ENCODE assay signal across 8 cellular contexts in genomic region chr12:11651785-11652184, GRCh38. TPM values are rescaled to one million over a fixed set of nuclear protein-coding genes. Genes with fewer than 3 reads are reported as not detected.
DNase-seq lines count a peak whose midpoint lies in the region; ATAC-seq and TF ChIP-seq lines count a peak whose summit lies in the region.

No MANE protein-coding gene starts in this region.

- H3K4me3 Mint-ChIP-seq in activated naive CD4-positive, alpha-beta T cell treated with anti-CD3 and anti-CD28 coated beads for 36 hours: peak overlapping the region; percentile 98
- peak overlapping the region; percentile 99 for H3K4me3 Mint-ChIP-seq in activated B cell treated with CpG ODN at 0.5 μM for 24 hours
- peak overlapping the region; percentile 97 for H3K4me3 Mint-ChIP-seq in glutamatergic neuron (ENCODE audit: unreplicated experiment)

- H3K4me1 Mint-ChIP-seq in activated naive CD4-positive, alpha-beta T cell treated with anti-CD3 and anti-CD28 coated beads for 36 hours (ENCODE audit: low read depth): peaks cover 51% of the 10 kb centered on the region
- H3K4me1 Mint-ChIP-seq in activated B cell treated with CpG ODN at 0.5 μM for 24 hours (peaks cover 54% of the 10 kb centered on the region), glutamatergic neuron (ENCODE audit: low read depth, unreplicated experiment) (peaks cover 21% of the 10 kb centered on the region)

- peak overlapping the region; percentile 99 for H3K27ac Mint-ChIP-seq in activated naive CD4-positive, alpha-beta T cell treated with anti-CD3 and anti-CD28 coated beads for 36 hours
- peak overlapping the region; percentile 98 for H3K27ac Mint-ChIP-seq in activated B cell treated with CpG ODN at 0.5 μM for 24 hours
- no peak overlapping the region for H3K27ac Mint-ChIP-seq in glutamatergic neuron (ENCODE audit: unreplicated experiment)

- no peaks in the 10 kb centered on the region for H3K27me3 Mint-ChIP-seq in activated naive CD4-positive, alpha-beta T cell treated with anti-CD3 and anti-CD28 coated beads for 36 hours (ENCODE audit: low read depth)
- H3K27me3 Mint-ChIP-seq in activated B cell treated with CpG ODN at 0.5 μM for 24 hours (no peaks in the 10 kb centered on the region), glutamatergic neuron (ENCODE audit: unreplicated experiment) (peaks cover 9% of the 10 kb centered on the region)

- CTCF ChIA-PET in activated naive CD4-positive, alpha-beta T cell treated with anti-CD3 and anti-CD28 coated beads for 36 hours (lab: Charles Lee): no interaction called here
- CTCF ChIA-PET in activated B cell treated with CpG ODN at 0.5 μM for 24 hours (lab: Charles Lee): interaction anchor here (0.6 kb wide), 1 partner anchor 381 kb away, joined by 3 read pairs; no protein-coding TSS in a partner anchor

- peak overlapping the region; percentile 60 to 91 (median 79) for H3K4me3 ChIP-seq in skin epidermis

- no peak for ATAC-seq in activated B cell treated with CpG ODN at 0.5 μM for 24 hours (ENCODE audit: low read depth)
- ATAC-seq in GM18519 (IDR thresholded peaks at IDR 0.05; ENCODE audit: low FRiP score, unreplicated experiment): no peak

- POLR2A ChIA-PET in activated B cell treated with CpG ODN at 0.5 μM for 24 hours (lab: Charles Lee): interaction anchor here (0.5 to 7.7 kb wide), 2 partner anchors 18 to 78 kb away, joined by 3 to 158 read pairs; no protein-coding TSS in a partner anchor

- H3K27ac ChIP-seq in skin epidermis: peak overlapping the region in 20 of 21 experiments; percentile 70 to 99 (median 97)

- TF ChIP-seq CTCF in activated B cell treated with CpG ODN at 0.5 μM for 24 hours (IDR thresholded peaks at IDR 0.05) (no peak), glutamatergic neuron (IDR thresholded peaks at IDR 0.05; ENCODE audit: partially characterized antibody, unreplicated experiment) (no peak)

- H3K36me3 Mint-ChIP-seq in activated naive CD4-positive, alpha-beta T cell treated with anti-CD3 and anti-CD28 coated beads for 36 hours (ENCODE audit: low read depth): peaks cover 22% of the 10 kb centered on the region
- H3K36me3 Mint-ChIP-seq in activated B cell treated with CpG ODN at 0.5 μM for 24 hours (ENCODE audit: low read depth) (peaks cover 21% of the 10 kb centered on the region), glutamatergic neuron (ENCODE audit: unreplicated experiment) (no peaks in the 10 kb centered on the region)

- H3K9me3 Mint-ChIP-seq in activated naive CD4-positive, alpha-beta T cell treated with anti-CD3 and anti-CD28 coated beads for 36 hours: no peaks in the 10 kb centered on the region
- no peaks in the 10 kb centered on the region for H3K9me3 Mint-ChIP-seq in activated B cell treated with CpG ODN at 0.5 μM for 24 hours
- peaks cover 13% of the 10 kb centered on the region for H3K9me3 Mint-ChIP-seq in glutamatergic neuron (ENCODE audit: unreplicated experiment)

- intact Hi-C loops in activated naive CD4-positive, alpha-beta T cell treated with anti-CD3 and anti-CD28 coated beads for 36 hours (cut with micrococcal nuclease): loop anchor here (1.0 to 10.0 kb wide), 8 partner anchors 8 to 1787 kb away; partner anchors contain the start of genes CLEC2B, GPR19 and SMIM10L1
- intact Hi-C loops in activated B cell treated with CpG ODN at 0.5 μM for 24 hours (cut with micrococcal nuclease): loop anchor here (2.0 kb wide), 2 partner anchors 15 to 161 kb away; no protein-coding TSS in a partner anchor

- DNase-seq in activated naive CD4-positive, alpha-beta T cell treated with anti-CD3 and anti-CD28 coated beads for 36 hours: no peak
- DNase-seq in activated naive CD4-positive, alpha-beta T cell treated with Interleukin-2 at 50 U/mL for 16 hours: no peak
- DNase-seq in activated B cell treated with CpG ODN at 0.5 μM for 24 hours (no peak), glutamatergic neuron (no peak), SHP77 treated with DMSO at 0.1 percent for 48 hours (lab: John Stamatoyannopoulos, UW) (no peak), mucosa of gallbladder (ENCODE audit: low spot score) (no peak)

RNA-seq across cellular contexts. Expression of gene ETV6, which starts 2.3 kb away (rescaled TPM):
- 10 to 100 TPM; 48.1 to 48.6 TPM for total RNA-seq in activated naive CD4-positive, alpha-beta T cell treated with anti-CD3 and anti-CD28 coated beads for 36 hours
- total RNA-seq in activated B cell treated with CpG ODN at 0.5 μM for 24 hours: 116 and 130 TPM in 2 replicates
- total RNA-seq in glutamatergic neuron (ENCODE audit: unreplicated experiment): 10.1 TPM
- total RNA-seq in mucosa of gallbladder: 54.5 TPM
